Comparison of ENCODE assay signal across 12 cellular contexts in genomic region chr6:1796706-1797529, GRCh38.
A peak's percentile ranks its signal among the peaks of the same experiment; 100 is the strongest.
DNase-seq lines count a peak whose midpoint lies in the region; ATAC-seq and TF ChIP-seq lines count a peak whose summit lies in the region.
"Had no signal": no experiment of that assay in that cellular context is flagged by ENCODE, and none has a peak within 500 bp of the region (broad histone marks: within the 10 kb centered on the region; RNA-seq: fewer than 3 reads in every experiment).

No MANE protein-coding gene starts in this region.

- H3K36me3 Mint-ChIP-seq in stimulated activated memory B cell treated with anti-CD40 and anti-IgM and Interleukin-4, amounts not matched to agents 10 μg/mL and 1 μg/mL and 100 μg/mL, for 72 hours, result peaks cover 10% of the 10 kb centered on the region

- TF ChIP-seq CTCF in dorsolateral prefrontal cortex (IDR thresholded peaks at IDR 0.05 in 54 of 56, conservative IDR thresholded peaks at IDR 0.05 in 2 of 56; ENCODE audit: low read depth in 1 of 56, partially characterized antibody in 56 of 56), result no peak

- H3K4me1 Mint-ChIP-seq in stimulated activated memory B cell treated with anti-CD40 and anti-IgM and Interleukin-4, amounts not matched to agents 10 μg/mL and 1 μg/mL and 100 μg/mL, for 72 hours, result peaks cover 13% of the 10 kb centered on the region

- no peaks in the 10 kb centered on the region for H3K9me3 Mint-ChIP-seq in stimulated activated memory B cell treated with anti-CD40 and anti-IgM and Interleukin-4, amounts not matched to agents 10 μg/mL and 1 μg/mL and 100 μg/mL, for 72 hours

- peak; percentile 75 for ATAC-seq in HG02610 (IDR thresholded peaks at IDR 0.05; ENCODE audit: unreplicated experiment)
- peak; percentile 71 for ATAC-seq in HG03558 (IDR thresholded peaks at IDR 0.05; ENCODE audit: extremely low read depth, unreplicated experiment)
- peak; percentile 73 for ATAC-seq in stimulated activated memory B cell treated with anti-CD40 and anti-IgM and Interleukin-4, amounts not matched to agents 10 μg/mL and 1 μg/mL and 100 μg/mL, for 72 hours

- no peaks in the 10 kb centered on the region for H3K27me3 Mint-ChIP-seq in stimulated activated memory B cell treated with anti-CD40 and anti-IgM and Interleukin-4, amounts not matched to agents 10 μg/mL and 1 μg/mL and 100 μg/mL, for 72 hours

- intact Hi-C loops in dorsolateral prefrontal cortex (cut with DNase I), result no loop called here

- H3K4me3 ChIP-seq in dorsolateral prefrontal cortex, result no peak overlapping the region
- H3K4me3 ChIP-seq: testis had no signal

- peak; percentile 2 for DNase-seq in NCI-H2171 treated with DMSO at 0.1 percent for 48 hours (lab: John Stamatoyannopoulos, UW)
- DNase-seq in NCI-H2171 (lab: John Stamatoyannopoulos, UW), result no peak
- DNase-seq in activated naive CD4-positive, alpha-beta T cell treated with Interleukin-2 at 50 U/mL for 16 hours, result no peak
- no peak for DNase-seq in dorsolateral prefrontal cortex
- DNase-seq in NCI-H1694 (lab: John Stamatoyannopoulos, UW), result no peak
- DNase-seq: activated gamma-delta T cell; stimulated activated CD4-positive, alpha-beta T cell treated with anti-CD3 and anti-CD28 coated beads, Interleukin-12 subunit alpha, Interleukin-12 subunit beta, amount 100 ng/mL, for 4 hours; testis had no signal

- H3K4me3 Mint-ChIP-seq in stimulated activated memory B cell treated with anti-CD40 and anti-IgM and Interleukin-4, amounts not matched to agents 10 μg/mL and 1 μg/mL and 100 μg/mL, for 72 hours, result no peak overlapping the region

- H3K27ac ChIP-seq in dorsolateral prefrontal cortex, result peak overlapping the region in 14 of 59 donors; percentile 5 to 63 (median 31)
- H3K27ac ChIP-seq: 22Rv1 had no signal

- H3K27me3 ChIP-seq in dorsolateral prefrontal cortex, result no peaks in the 10 kb centered on the region
- H3K27me3 ChIP-seq: testis had no signal

- H3K27ac Mint-ChIP-seq in stimulated activated memory B cell treated with anti-CD40 and anti-IgM and Interleukin-4, amounts not matched to agents 10 μg/mL and 1 μg/mL and 100 μg/mL, for 72 hours, result peak overlapping the region; percentile 8
